In genomic region chr17:3846739-3847670, GRCh38 we compare ENCODE assay signal across 9 cellular contexts. TPM values are rescaled to one million over a fixed set of nuclear protein-coding genes. Genes with fewer than 3 reads are reported as not detected.
DNase-seq lines count a peak whose midpoint lies in the region; ATAC-seq, FAIRE-seq and TF ChIP-seq lines count a peak whose summit lies in the region.
"Had no signal": no experiment of that assay in that cellular context is flagged by ENCODE, and none has a peak within 500 bp of the region (broad histone marks: within the 10 kb centered on the region; RNA-seq: fewer than 3 reads in every experiment).

No MANE protein-coding gene starts in this region.

- no peak overlapping the region for H3K27ac ChIP-seq in SK-N-MC
- peak overlapping the region; percentile 36 for H3K27ac ChIP-seq in keratinocyte (ENCODE audit: control insufficient read depth, insufficient read depth, low read length)

- H3K9me3 Mint-ChIP-seq in stimulated activated effector memory CD8-positive, alpha-beta T cell treated with anti-CD3 and anti-CD28 coated beads, Interleukin-12 subunit alpha, Interleukin-12 subunit beta, amount 100 ng/mL, for 72 hours: no peaks in the 10 kb centered on the region
- H3K9me3 Mint-ChIP-seq: activated naive CD4-positive, alpha-beta T cell treated with anti-CD3 and anti-CD28 coated beads for 36 hours had no signal

- H2AFZ ChIP-seq in keratinocyte (ENCODE audit: control insufficient read depth, low read length): peak overlapping the region; percentile 27

- dilution Hi-C loops in keratinocyte (cut with MboI; ENCODE audit: extremely low pct_ligation_motif_present, low sequenced_read_pairs): no loop called here

- H4K20me1 ChIP-seq in keratinocyte (ENCODE audit: control insufficient read depth, extremely low read depth, insufficient read depth, low read length): peaks cover 2% of the 10 kb centered on the region

- H3K4me2 ChIP-seq in keratinocyte (ENCODE audit: control insufficient read depth, extremely low read depth, insufficient read depth, low read depth, low read length): peak overlapping the region; percentile 87

- H3K9me3 ChIP-seq in SK-N-MC (ENCODE audit: low read depth, low read length): no peaks in the 10 kb centered on the region
- H3K9me3 ChIP-seq in keratinocyte (ENCODE audit: control insufficient read depth, low read depth, low read length): no peaks in the 10 kb centered on the region

- H3K4me1 ChIP-seq in keratinocyte (ENCODE audit: control insufficient read depth, extremely low read depth, insufficient read depth, low read length): peaks cover 9% of the 10 kb centered on the region

- no peaks in the 10 kb centered on the region for H3K9me1 ChIP-seq in keratinocyte (ENCODE audit: control insufficient read depth, extremely low read depth, insufficient read depth, low read length)

- H3K4me3 ChIP-seq in SK-N-MC (peak overlapping the region; percentile 60), keratinocyte (ENCODE audit: control insufficient read depth in 2 of 3, extremely low read depth in 1 of 3, insufficient read depth in 2 of 3, low read depth in 1 of 3, low read length in 3 of 3) (peak overlapping the region in 1 of 3 experiments; percentile 55)

- TF ChIP-seq CTCF in keratinocyte (optimal IDR thresholded peaks at IDR 0.05 in 1 of 3, IDR thresholded peaks at IDR 0.05 in 1 of 3, conservative IDR thresholded peaks at IDR 0.05 in 1 of 3; ENCODE audit: extremely low read depth in 1 of 3, insufficient read depth in 2 of 3, low read length in 3 of 3): no peak

- H3K27me3 ChIP-seq in keratinocyte (ENCODE audit: control insufficient read depth, extremely low read depth, insufficient read depth, low read length): no peaks in the 10 kb centered on the region

- H3K36me3 Mint-ChIP-seq in stimulated activated effector memory CD8-positive, alpha-beta T cell treated with anti-CD3 and anti-CD28 coated beads, Interleukin-12 subunit alpha, Interleukin-12 subunit beta, amount 100 ng/mL, for 72 hours: peaks cover 33% of the 10 kb centered on the region

- H3K9ac ChIP-seq in SK-N-MC (ENCODE audit: insufficient read length) (no peak overlapping the region), keratinocyte (ENCODE audit: control insufficient read depth, extremely low read depth, insufficient read depth, low read length) (peak overlapping the region; percentile 28)

- peaks cover 30% of the 10 kb centered on the region for H3K4me1 Mint-ChIP-seq in stimulated activated effector memory CD8-positive, alpha-beta T cell treated with anti-CD3 and anti-CD28 coated beads, Interleukin-12 subunit alpha, Interleukin-12 subunit beta, amount 100 ng/mL, for 72 hours

- peaks cover 37% of the 10 kb centered on the region for H3K79me2 ChIP-seq in keratinocyte (ENCODE audit: control insufficient read depth, insufficient read depth, low read length)

- H3K36me3 ChIP-seq in SK-N-MC (ENCODE audit: insufficient read depth, low read length) (peaks cover 23% of the 10 kb centered on the region), keratinocyte (ENCODE audit: control insufficient read depth in 2 of 2, extremely low read depth in 1 of 2, insufficient read depth in 2 of 2, low read length in 2 of 2) (peaks cover 3 to 4% of the 10 kb centered on the region in 2 experiments)

- no peak for ATAC-seq in activated CD4-positive, CD25-positive, alpha-beta regulatory T cell treated with anti-CD3 and anti-CD28 coated beads, Interleukin-2, amount 50 U/mL, for 24 hours
- no peak for ATAC-seq in stimulated activated effector memory CD8-positive, alpha-beta T cell treated with anti-CD3 and anti-CD28 coated beads, Interleukin-12 subunit alpha, Interleukin-12 subunit beta, amount 100 ng/mL, for 72 hours
- ATAC-seq in HG02588 (IDR thresholded peaks at IDR 0.05; ENCODE audit: unreplicated experiment) (no peak), HG02678 (IDR thresholded peaks at IDR 0.05; ENCODE audit: unreplicated experiment) (no peak)

- H3K4me3 Mint-ChIP-seq in stimulated activated effector memory CD8-positive, alpha-beta T cell treated with anti-CD3 and anti-CD28 coated beads, Interleukin-12 subunit alpha, Interleukin-12 subunit beta, amount 100 ng/mL, for 72 hours: peak overlapping the region; percentile 22

- peak overlapping the region; percentile 93 for H3K27ac Mint-ChIP-seq in stimulated activated effector memory CD8-positive, alpha-beta T cell treated with anti-CD3 and anti-CD28 coated beads, Interleukin-12 subunit alpha, Interleukin-12 subunit beta, amount 100 ng/mL, for 72 hours

- peak; percentile 29 for DNase-seq in activated CD4-positive, CD25-positive, alpha-beta regulatory T cell treated with anti-CD3 and anti-CD28 coated beads, Interleukin-2, amount 50 U/mL, for 72 hours
- DNase-seq in SK-N-MC (ENCODE audit: low read depth, low spot score) (no peak), keratinocyte (ENCODE audit: low read depth, low spot score) (no peak), NCI-H1417 treated with DMSO at 0.1 percent for 48 hours (lab: John Stamatoyannopoulos, UW) (no peak)
- DNase-seq in stimulated activated effector memory CD8-positive, alpha-beta T cell treated with anti-CD3 and anti-CD28 coated beads, Interleukin-12 subunit alpha, Interleukin-12 subunit beta, amount 100 ng/mL, for 72 hours (ENCODE audit: low spot score in 2 of 2): no peak

- FAIRE-seq in keratinocyte (lab: Jason Lieb, UNC): no peak

RNA-seq across cellular contexts. Expression of gene NCBP3, which starts 1.0 kb away (rescaled TPM):
- polyA plus RNA-seq in keratinocyte: 13.9 to 22.1 TPM (median 16.8 TPM) in 3 replicates
- 35.7 TPM for polyA plus RNA-seq in keratinocyte (2011; ENCODE audit: low read depth)
- 7.0 and 8.2 TPM in 2 replicates for polyA plus RNA-seq in keratinocyte (2011; cell fraction: cytosol; rRNA removed)
- polyA plus RNA-seq in keratinocyte (2011; cell fraction: nucleus; rRNA removed): 31.3 and 39.0 TPM in 2 replicates
- polyA plus RNA-seq in keratinocyte (2012; ENCODE audit: low replicate concordance): 18.0 and 25.3 TPM in 2 replicates
- 4.7 to 21.6 TPM (median 6.7 TPM) in 3 replicates for polyA minus RNA-seq in keratinocyte
- polyA minus RNA-seq in keratinocyte (2011; cell fraction: cytosol; rRNA and poly(A)+ RNA removed): 3.6 TPM
- 10.8 and 16.8 TPM in 2 replicates for polyA minus RNA-seq in keratinocyte (2011; cell fraction: nucleus; rRNA and poly(A)+ RNA removed)

RNA-seq across cellular contexts. Expression of gene CAMKK1, which starts 45.8 kb away (rescaled TPM):
- polyA plus RNA-seq in keratinocyte: 1.8 to 2.6 TPM (median 2.5 TPM) in 3 replicates
- polyA plus RNA-seq in keratinocyte (2011; ENCODE audit: low read depth): 1.6 TPM
- 0.91 and 1.3 TPM in 2 replicates for polyA plus RNA-seq in keratinocyte (2011; cell fraction: cytosol; rRNA removed)
- 3.9 and 4.4 TPM in 2 replicates for polyA plus RNA-seq in keratinocyte (2011; cell fraction: nucleus; rRNA removed)
- polyA plus RNA-seq in keratinocyte (2012; ENCODE audit: low replicate concordance): 1.6 and 2.4 TPM in 2 replicates
- polyA minus RNA-seq in keratinocyte: 2.0 to 2.6 TPM (median 2.6 TPM) in 3 replicates
- polyA minus RNA-seq in keratinocyte (2011; cell fraction: cytosol; rRNA and poly(A)+ RNA removed): 0.96 TPM
- polyA minus RNA-seq in keratinocyte (2011; cell fraction: nucleus; rRNA and poly(A)+ RNA removed): 1.6 and 1.9 TPM in 2 replicates

RNA-seq across cellular contexts. Expression of gene ITGAE, which starts 46.0 kb away (rescaled TPM):
- polyA plus RNA-seq in keratinocyte: 45.7 to 66.6 TPM (median 50.8 TPM) in 3 replicates
- 7.7 TPM for polyA plus RNA-seq in keratinocyte (2011; ENCODE audit: low read depth)
- 32.5 and 49.0 TPM in 2 replicates for polyA plus RNA-seq in keratinocyte (2011; cell fraction: cytosol; rRNA removed)
- polyA plus RNA-seq in keratinocyte (2011; cell fraction: nucleus; rRNA removed): 16.4 and 23.9 TPM in 2 replicates
- 21.0 and 53.0 TPM in 2 replicates for polyA plus RNA-seq in keratinocyte (2012; ENCODE audit: low replicate concordance)
- 1.4 to 11.1 TPM (median 4.8 TPM) in 3 replicates for polyA minus RNA-seq in keratinocyte
- 9.8 TPM for polyA minus RNA-seq in keratinocyte (2011; cell fraction: cytosol; rRNA and poly(A)+ RNA removed)
- 2.6 TPM in 2 replicates for polyA minus RNA-seq in keratinocyte (2011; cell fraction: nucleus; rRNA and poly(A)+ RNA removed)
